In genomic region chrX:10567136-10567535, GRCh38 we compare ENCODE assay signal across 14 cellular contexts. TPM values are rescaled to one million over a fixed set of nuclear protein-coding genes. Genes with fewer than 3 reads are reported as not detected.
DNase-seq lines count a peak whose midpoint lies in the region; TF ChIP-seq lines count a peak whose summit lies in the region.
"Had no signal": no experiment of that assay in that cellular context is flagged by ENCODE, and none has a peak within 500 bp of the region (broad histone marks: within the 10 kb centered on the region; RNA-seq: fewer than 3 reads in every experiment).

No MANE protein-coding gene starts in this region.

- H2BK120ac ChIP-seq in mesenchymal stem cell (ENCODE audit: low read depth, low read length) (no peak overlapping the region), trophoblast cell (ENCODE audit: insufficient read depth, low read length, poor library complexity) (no peak overlapping the region)

- H2BK15ac ChIP-seq in mesenchymal stem cell (ENCODE audit: low read depth, poor library complexity, severe bottlenecking): no peak overlapping the region

- no peak for TF ChIP-seq CTCF in RWPE1 (conservative IDR thresholded peaks at IDR 0.05; ENCODE audit: low read depth)
- no peak for TF ChIP-seq CTCF in neural progenitor cell (IDR thresholded peaks at IDR 0.05)

- H2BK12ac ChIP-seq in mesenchymal stem cell (ENCODE audit: low read length in 2 of 2) (no peak overlapping the region), trophoblast cell (ENCODE audit: low read length) (no peak overlapping the region)

- peak overlapping the region; percentile 6 for H4K8ac ChIP-seq in mesenchymal stem cell (ENCODE audit: low read length)
- H4K8ac ChIP-seq in trophoblast cell (ENCODE audit: low read depth, low read length): no peak overlapping the region

- POLR2A ChIA-PET in RWPE1 (lab: Yijun Ruan, JAX; ENCODE audit: low non-redundant PET): no interaction called here

- H3K36me3 ChIP-seq in mesenchymal stem cell (ENCODE audit: control insufficient read depth in 1 of 2, insufficient read depth in 2 of 2, low read depth in 1 of 2, low read length in 2 of 2) (peaks cover 0 to 7% of the 10 kb centered on the region in 2 experiments), trophoblast cell (ENCODE audit: control insufficient read depth in 1 of 2, insufficient read depth in 2 of 2, low read length in 2 of 2) (peaks cover 9 to 11% of the 10 kb centered on the region in 2 experiments), neural progenitor cell (peaks cover 5% of the 10 kb centered on the region)
- H3K36me3 ChIP-seq: BLaER1 had no signal

- no peak overlapping the region for H3K9ac ChIP-seq in mesenchymal stem cell (ENCODE audit: low read length)
- H3K9ac ChIP-seq in trophoblast cell (ENCODE audit: low read length): no peak overlapping the region
- H3K9ac ChIP-seq in neural progenitor cell: no peak overlapping the region
- H3K9ac ChIP-seq: BLaER1 had no signal

- H3K79me1 ChIP-seq in mesenchymal stem cell (replicated peaks; ENCODE audit: low read length, poor library complexity, severe bottlenecking): no peaks in the 10 kb centered on the region
- H3K79me1 ChIP-seq in trophoblast cell (ENCODE audit: low read length): no peaks in the 10 kb centered on the region

- H4K12ac ChIP-seq in trophoblast cell (ENCODE audit: low read depth, low read length): no peak overlapping the region

- H3K9me3 ChIP-seq in mesenchymal stem cell (ENCODE audit: control insufficient read depth, low read length) (no peaks in the 10 kb centered on the region), trophoblast cell (ENCODE audit: insufficient read depth, low read depth, low read length) (no peaks in the 10 kb centered on the region), neural progenitor cell (ENCODE audit: low read depth) (no peaks in the 10 kb centered on the region)
- H3K9me3 ChIP-seq: BLaER1, Caco-2 had no signal

- H3K9me3 Mint-ChIP-seq in neural progenitor cell: peaks cover 8% of the 10 kb centered on the region
- H3K9me3 Mint-ChIP-seq in activated CD4-positive, alpha-beta T cell treated with anti-CD3 and anti-CD28 coated beads, Interleukin-2, amount 10 ng/mL, durations not matched to agents 24 days and 14 days: no peaks in the 10 kb centered on the region

- H4K20me1 ChIP-seq in neural progenitor cell (ENCODE audit: low read depth): peaks cover 13% of the 10 kb centered on the region
- H4K20me1 ChIP-seq: BLaER1 had no signal

- H3K27ac Mint-ChIP-seq in neural progenitor cell: no peak overlapping the region
- H3K27ac Mint-ChIP-seq in activated CD4-positive, alpha-beta T cell treated with anti-CD3 and anti-CD28 coated beads, Interleukin-2, amount 10 ng/mL, durations not matched to agents 24 days and 14 days: no peak overlapping the region

- H3K18ac ChIP-seq in mesenchymal stem cell (ENCODE audit: low read depth in 1 of 2, low read length in 2 of 2) (no peak overlapping the region), trophoblast cell (ENCODE audit: low read length) (no peak overlapping the region)

- CTCF ChIA-PET in RWPE1 (lab: Yijun Ruan, JAX): no interaction called here

- WGBS in mesenchymal stem cell: 98% methylated on average over 20 of the region's 20 CpGs
- WGBS in trophoblast cell (ENCODE audit: extremely low coverage, insufficient coverage, insufficient read length): no CpG with 5 or more reads among the region's 20 CpGs

- H2AFZ ChIP-seq in mesenchymal stem cell (ENCODE audit: low read depth, low read length) (no peak overlapping the region), trophoblast cell (ENCODE audit: insufficient read depth, low read length, poor library complexity) (no peak overlapping the region), neural progenitor cell (replicated peaks) (no peak overlapping the region)

- no peak overlapping the region for H3K4me3 ChIP-seq in mesenchymal stem cell (ENCODE audit: insufficient read depth in 1 of 2, low read depth in 1 of 2, low read length in 2 of 2)
- no peak overlapping the region for H3K4me3 ChIP-seq in trophoblast cell (ENCODE audit: low read depth, low read length)
- no peak overlapping the region for H3K4me3 ChIP-seq in neural progenitor cell
- H3K4me3 ChIP-seq: BLaER1, GM12878 had no signal

- H3K4me1 Mint-ChIP-seq in neural progenitor cell: peaks cover 26% of the 10 kb centered on the region
- H3K4me1 Mint-ChIP-seq in activated CD4-positive, alpha-beta T cell treated with anti-CD3 and anti-CD28 coated beads, Interleukin-2, amount 10 ng/mL, durations not matched to agents 24 days and 14 days: no peaks in the 10 kb centered on the region
- H3K4me1 Mint-ChIP-seq: CD8-positive, alpha-beta memory T cell had no signal

- H3K4me3 Mint-ChIP-seq in neural progenitor cell: no peak overlapping the region
- no peak overlapping the region for H3K4me3 Mint-ChIP-seq in activated CD4-positive, alpha-beta T cell treated with anti-CD3 and anti-CD28 coated beads, Interleukin-2, amount 10 ng/mL, durations not matched to agents 24 days and 14 days
- H3K4me3 Mint-ChIP-seq: CD8-positive, alpha-beta memory T cell had no signal

- H3K27me3 ChIP-seq in mesenchymal stem cell (ENCODE audit: control insufficient read depth in 1 of 2, insufficient read depth in 1 of 2, low read length in 2 of 2): no peaks in the 10 kb centered on the region
- H3K27me3 ChIP-seq in trophoblast cell (ENCODE audit: insufficient read depth, low read length): no peaks in the 10 kb centered on the region
- no peaks in the 10 kb centered on the region for H3K27me3 ChIP-seq in neural progenitor cell

- peaks cover 37% of the 10 kb centered on the region for H3K36me3 Mint-ChIP-seq in neural progenitor cell
- no peaks in the 10 kb centered on the region for H3K36me3 Mint-ChIP-seq in activated CD4-positive, alpha-beta T cell treated with anti-CD3 and anti-CD28 coated beads, Interleukin-2, amount 10 ng/mL, durations not matched to agents 24 days and 14 days (ENCODE audit: low read depth)
- H3K36me3 Mint-ChIP-seq: CD8-positive, alpha-beta memory T cell had no signal

- H3K14ac ChIP-seq in mesenchymal stem cell (ENCODE audit: low read length in 2 of 2) (no peak overlapping the region), trophoblast cell (ENCODE audit: low read length) (no peak overlapping the region)

- H3K27ac ChIP-seq in RWPE1 (peak overlapping the region; percentile 21; the same call in 1 of the 2 replicates), mesenchymal stem cell (ENCODE audit: low read length, poor library complexity, severe bottlenecking) (no peak overlapping the region), trophoblast cell (ENCODE audit: low read depth, low read length) (no peak overlapping the region), neural progenitor cell (no peak overlapping the region)
- H3K27ac ChIP-seq: 22Rv1, BLaER1 had no signal

- DNase-seq in NCI-H510A treated with DMSO at 0.1 percent for 48 hours (lab: John Stamatoyannopoulos, UW) (peak; percentile 53), NCI-H510A (lab: John Stamatoyannopoulos, UW) (no peak), RWPE1 (ENCODE audit: low spot score) (no peak), mesenchymal stem cell (no peak), trophoblast cell (no peak), GM19238 (ENCODE audit: insufficient read length, low spot score) (no peak), neural progenitor cell (ENCODE audit: low spot score) (no peak)
- no peak for DNase-seq in activated CD4-positive, alpha-beta T cell treated with anti-CD3 and anti-CD28 coated beads, Interleukin-2, amount 10 ng/mL, durations not matched to agents 24 days and 14 days
- DNase-seq: AML-193; Caco-2; CD8-positive, alpha-beta memory T cell had no signal

- H2BK5ac ChIP-seq in mesenchymal stem cell (ENCODE audit: low read depth, low read length, poor library complexity, severe bottlenecking): no peak overlapping the region
- no peak overlapping the region for H2BK5ac ChIP-seq in trophoblast cell (ENCODE audit: low read depth, low read length, poor library complexity)

- no peaks in the 10 kb centered on the region for H3F3A ChIP-seq in neural progenitor cell (ENCODE audit: low read depth)

- H2AK5ac ChIP-seq in mesenchymal stem cell (ENCODE audit: low read length, severe bottlenecking): peak overlapping the region; percentile 61
- H2AK5ac ChIP-seq in trophoblast cell (ENCODE audit: low read length): no peak overlapping the region

- intact Hi-C loops in activated CD4-positive, alpha-beta T cell treated with anti-CD3 and anti-CD28 coated beads, Interleukin-2, amount 10 ng/mL, durations not matched to agents 24 days and 14 days (cut with micrococcal nuclease): no loop called here

- H3K4ac ChIP-seq in mesenchymal stem cell (ENCODE audit: low read depth in 1 of 2, low read length in 2 of 2) (no peak overlapping the region), trophoblast cell (ENCODE audit: low read depth, low read length) (peak overlapping the region; percentile 1)

- H4K91ac ChIP-seq in mesenchymal stem cell (ENCODE audit: low read length) (no peak overlapping the region), trophoblast cell (ENCODE audit: low read depth, low read length) (no peak overlapping the region)

- H3K23ac ChIP-seq in mesenchymal stem cell (ENCODE audit: low read length in 2 of 2) (no peak overlapping the region), trophoblast cell (ENCODE audit: low read length) (no peak overlapping the region)

- H3K4me2 ChIP-seq in mesenchymal stem cell (ENCODE audit: low read length, poor library complexity, severe bottlenecking): no peak overlapping the region
- H3K4me2 ChIP-seq in trophoblast cell (ENCODE audit: low read length): no peak overlapping the region
- H3K4me2 ChIP-seq in neural progenitor cell: no peak overlapping the region
- H3K4me2 ChIP-seq: BLaER1 had no signal

- H3K79me2 ChIP-seq in trophoblast cell (ENCODE audit: control insufficient read depth, insufficient read depth, low read length, poor library complexity) (peaks cover 6% of the 10 kb centered on the region), neural progenitor cell (ENCODE audit: low read depth) (peaks cover 48% of the 10 kb centered on the region)

- H3K27me3 Mint-ChIP-seq in neural progenitor cell (ENCODE audit: insufficient read depth, low read depth): peaks cover 6% of the 10 kb centered on the region
- H3K27me3 Mint-ChIP-seq in activated CD4-positive, alpha-beta T cell treated with anti-CD3 and anti-CD28 coated beads, Interleukin-2, amount 10 ng/mL, durations not matched to agents 24 days and 14 days: no peaks in the 10 kb centered on the region
- H3K27me3 Mint-ChIP-seq: CD8-positive, alpha-beta memory T cell had no signal

- H3K4me1 ChIP-seq in mesenchymal stem cell (ENCODE audit: control insufficient read depth, insufficient read depth, low read depth, low read length): peaks cover 14% of the 10 kb centered on the region
- peaks cover 0 to 1% of the 10 kb centered on the region in 2 experiments for H3K4me1 ChIP-seq in trophoblast cell (ENCODE audit: control insufficient read depth in 1 of 2, insufficient read depth in 2 of 2, low read length in 2 of 2)
- peaks cover 8% of the 10 kb centered on the region for H3K4me1 ChIP-seq in neural progenitor cell
- H3K4me1 ChIP-seq: BLaER1, Caco-2 had no signal

RNA-seq across cellular contexts. Expression of gene MID1, which starts 53.2 kb away (rescaled TPM):
- 3.7 TPM for polyA plus RNA-seq in mesenchymal stem cell (2013, experiment 1 of 2)
- 2.7 TPM for polyA plus RNA-seq in mesenchymal stem cell (2013, experiment 2 of 2)
- 49.3 and 50.0 TPM in 2 replicates for polyA plus RNA-seq in trophoblast cell (2013)
- 22.8 and 29.5 TPM in 2 replicates for total RNA-seq in neural progenitor cell (ENCODE audit: low replicate concordance)
- 0.14 TPM in 1 of 2 replicates, not detected in the other for total RNA-seq in activated CD4-positive, alpha-beta T cell treated with anti-CD3 and anti-CD28 coated beads, Interleukin-2, amount 10 ng/mL, durations not matched to agents 24 days and 14 days
- total RNA-seq: CD8-positive, alpha-beta memory T cell had no signal
- polyA plus RNA-seq: CD8-positive, alpha-beta memory T cell had no signal

Comparison
In these comparisons a context has a peak if more than half of its experiments do, and no peak if none do; other contexts are left out.
1. RNA of gene MID1, which starts 53.2 kb away (total RNA-seq): 22.8 to 29.5 TPM in neural progenitor cell; 0.14 TPM in activated CD4-positive, alpha-beta T cell treated with anti-CD3 and anti-CD28 coated beads, Interleukin-2, amount 10 ng/mL, durations not matched to agents 24 days and 14 days; every median in the first group is over 10 times any median in the second.